9 cellular contexts compared by ENCODE assay signal in the genomic region with DNA sequence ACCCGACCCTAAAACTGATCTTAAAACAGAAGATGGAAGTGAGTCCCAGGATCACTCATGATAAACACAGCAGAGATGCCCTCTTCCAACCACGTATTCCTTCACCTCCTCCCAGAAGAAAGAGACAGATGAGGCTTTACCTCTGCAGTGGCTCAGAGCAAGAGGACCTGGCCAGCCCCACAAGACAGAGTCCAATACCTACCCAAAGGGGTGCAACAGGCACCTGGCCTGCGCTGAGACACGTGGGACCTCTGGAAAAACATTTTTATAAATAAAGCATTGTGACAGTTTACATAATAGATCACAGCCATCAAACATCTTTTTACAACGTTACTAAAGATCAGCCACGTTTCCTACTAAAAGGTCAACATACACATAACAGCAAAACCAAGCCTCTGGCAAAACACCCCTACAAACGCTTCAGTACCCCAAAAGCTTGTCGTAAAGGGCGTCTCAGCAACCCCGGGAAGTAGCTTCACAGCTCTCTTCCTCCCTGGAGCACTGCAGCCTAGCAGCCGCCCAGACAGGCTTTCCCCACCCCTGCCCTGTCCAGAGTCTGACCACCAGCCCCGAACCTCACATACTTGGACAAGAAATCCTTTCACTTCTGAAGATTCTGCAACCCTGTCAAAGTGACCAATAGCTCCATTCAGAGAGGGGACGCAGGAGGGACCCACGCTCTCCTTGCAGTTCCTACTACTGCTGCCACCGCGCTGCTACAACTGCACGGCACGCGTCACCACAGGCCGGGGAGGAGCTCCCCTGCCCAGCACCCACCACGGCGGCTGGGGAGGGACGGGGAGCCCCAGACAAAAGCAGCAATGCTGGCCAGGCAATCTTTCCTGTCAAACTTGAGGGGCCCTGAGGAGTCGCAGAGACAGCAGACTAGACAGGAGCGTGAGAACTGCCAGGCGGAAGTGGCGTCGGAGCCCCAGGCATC. TPM values are rescaled to one million over a fixed set of nuclear protein-coding genes. Genes with fewer than 3 reads are reported as not detected.
DNase-seq lines count a peak whose midpoint lies in the region; ATAC-seq and TF ChIP-seq lines count a peak whose summit lies in the region.
"Had no signal": no experiment of that assay in that cellular context is flagged by ENCODE, and none has a peak within 500 bp of the region (broad histone marks: within the 10 kb centered on the region; RNA-seq: fewer than 3 reads in every experiment).

No MANE protein-coding gene starts in this region.

- H3K27me3 Mint-ChIP-seq in Calu3 (ENCODE audit: unreplicated experiment): no peaks in the 10 kb centered on the region
- no peaks in the 10 kb centered on the region for H3K27me3 Mint-ChIP-seq in effector memory CD8-positive, alpha-beta T cell

- no peaks in the 10 kb centered on the region for H3K9me3 ChIP-seq in OCI-LY1 (ENCODE audit: low read length)

- peak overlapping the region; percentile 49 for H3K4me3 ChIP-seq in OCI-LY1 (ENCODE audit: low read depth, low read length, poor library complexity, severe bottlenecking)

- intact Hi-C loops in Calu3 (cut with micrococcal nuclease; ENCODE audit: unreplicated experiment) (loop anchor here (5.0 kb wide), 1 partner anchor 74 kb away; no protein-coding TSS in a partner anchor), posterior vena cava (cut with DNase I) (no loop called here)

- peaks cover 58% of the 10 kb centered on the region for H3K4me1 ChIP-seq in OCI-LY1 (ENCODE audit: insufficient read depth, low read length, severe bottlenecking)

- no peaks in the 10 kb centered on the region for H4K20me1 ChIP-seq in OCI-LY1 (ENCODE audit: insufficient read depth, low read length)

- CTCF ChIA-PET in Calu3 (lab: Charles Lee): interaction anchor here (0.5 to 1.5 kb wide), 3 partner anchors 26 to 59 kb away, joined by 3 to 4 read pairs (median 3); no protein-coding TSS in a partner anchor

- peaks cover 60% of the 10 kb centered on the region for H3K36me3 Mint-ChIP-seq in Calu3 (ENCODE audit: insufficient read depth, unreplicated experiment)
- H3K36me3 Mint-ChIP-seq in effector memory CD8-positive, alpha-beta T cell (ENCODE audit: insufficient read depth): peaks cover 34% of the 10 kb centered on the region

- no peak for TF ChIP-seq CTCF in Calu3 (IDR thresholded peaks at IDR 0.05; ENCODE audit: unreplicated experiment)
- no peak for TF ChIP-seq CTCF in OCI-LY1 (IDR thresholded peaks at IDR 0.05; ENCODE audit: low read length)

- H3K27ac Mint-ChIP-seq in Calu3 (ENCODE audit: unreplicated experiment): no peak overlapping the region
- peak overlapping the region; percentile 49 to 85 for H3K27ac Mint-ChIP-seq in effector memory CD8-positive, alpha-beta T cell

- H3K9me2 ChIP-seq in OCI-LY1 (ENCODE audit: low read depth, low read length): no peaks in the 10 kb centered on the region

- peaks cover 59% of the 10 kb centered on the region for H3K4me1 Mint-ChIP-seq in Calu3 (ENCODE audit: low read depth, unreplicated experiment)
- peaks cover 40 to 62% of the 10 kb centered on the region in 2 donors for H3K4me1 Mint-ChIP-seq in effector memory CD8-positive, alpha-beta T cell (ENCODE audit: low read depth in 2 of 2)

- peaks cover 19% of the 10 kb centered on the region for H3K36me3 ChIP-seq in OCI-LY1 (ENCODE audit: insufficient read depth, low read length)

- no peak overlapping the region for H3K27ac ChIP-seq in OCI-LY1 (ENCODE audit: low read depth, low read length, poor library complexity, severe bottlenecking)

- no peak for DNase-seq in Calu3
- DNase-seq in effector memory CD8-positive, alpha-beta T cell: no peak
- peak; percentile 67 for DNase-seq in posterior vena cava (ENCODE audit: low spot score)
- DNase-seq in DMS153 treated with DMSO at 0.1 percent for 48 hours (lab: John Stamatoyannopoulos, UW; ENCODE audit: unreplicated experiment): no peak
- DNase-seq in RKO (ENCODE audit: low spot score): no peak
- DNase-seq in activated CD4-positive, alpha-beta T cell treated with anti-CD3 and anti-CD28 coated beads for 4 hours: no peak
- DNase-seq: NCI-H2029 had no signal

- H3K9me3 Mint-ChIP-seq in Calu3 (ENCODE audit: low read depth, unreplicated experiment): no peaks in the 10 kb centered on the region
- no peaks in the 10 kb centered on the region for H3K9me3 Mint-ChIP-seq in effector memory CD8-positive, alpha-beta T cell

- H3K4me2 ChIP-seq in OCI-LY1 (ENCODE audit: low read length): peak overlapping the region; percentile 56

- H2AFZ ChIP-seq in OCI-LY1 (ENCODE audit: low read length): no peak overlapping the region

- ATAC-seq in effector memory CD8-positive, alpha-beta T cell (replicated peaks): no peak
- no peak for ATAC-seq in GM19455 (IDR thresholded peaks at IDR 0.05; ENCODE audit: unreplicated experiment)

- peaks cover 39% of the 10 kb centered on the region for H3K79me2 ChIP-seq in OCI-LY1 (ENCODE audit: insufficient read depth, low read length)

- TSS peak; percentile 71 for BruUV-seq in Calu3 (replicated peaks; lab: Mats Ljungman, UMichigan)

- 0 out of 2 replicates have a peak, but pooled peaks cover 8% of the 10 kb centered on the region for H3K27me3 ChIP-seq in OCI-LY1 (ENCODE audit: insufficient read depth, low read length)

- H3F3A ChIP-seq in OCI-LY1 (ENCODE audit: insufficient read depth, low read length): no peaks in the 10 kb centered on the region

- peak overlapping the region; percentile 21; the same call in 1 of the 2 replicates for H3K9ac ChIP-seq in OCI-LY1 (ENCODE audit: low read length)

- peak overlapping the region; percentile 77 for H3K4me3 Mint-ChIP-seq in Calu3 (ENCODE audit: low read depth, unreplicated experiment)
- peak overlapping the region; percentile 72 to 75 for H3K4me3 Mint-ChIP-seq in effector memory CD8-positive, alpha-beta T cell

RNA-seq across cellular contexts. Expression of gene TAF4, which starts 2.8 kb away (rescaled TPM):
- total RNA-seq in Calu3 (2022) (64.3 and 65.2 TPM in 2 replicates), posterior vena cava (10 to 100 TPM in 1 of 2 donors, 1 to 10 TPM in 1; 8.8 to 11.4 TPM)

RNA-seq across cellular contexts. Expression of gene LSM14B, which starts 59.3 kb away (rescaled TPM):
- 76.9 and 78.0 TPM in 2 replicates for total RNA-seq in Calu3 (2022)
- total RNA-seq in posterior vena cava: 10 to 100 TPM; 24.4 to 26.3 TPM
